ENCODE assay signal across 1 cellular context in genomic region chr1:63590161-63590560, GRCh38.
TF ChIP-seq lines count a peak whose summit lies in the region.

No MANE protein-coding gene starts in this region.

TF ChIP-seq in endothelial cell of umbilical vein, 7 proteins besides CTCF, POLR2A, EP300 and RAD21 (continued from another document):
- TF ChIP-seq MYC (IDR thresholded peaks at IDR 0.05; ENCODE audit: low read depth, low read length) (no peak), FOS (IDR thresholded peaks at IDR 0.05; ENCODE audit: borderline replicate concordance, insufficient read depth, low read length) (no peak)
